ENCODE assay signal across 1 cellular context in genomic region chr3:158649791-158650190, GRCh38.
TF ChIP-seq lines count a peak whose summit lies in the region.

No MANE protein-coding gene starts in this region.

TF ChIP-seq in endothelial cell of umbilical vein, 7 proteins besides CTCF, POLR2A, EP300 and RAD21:
- TF ChIP-seq MYC (IDR thresholded peaks at IDR 0.05; ENCODE audit: low read depth, low read length) (no peak), EZH2 (IDR thresholded peaks at IDR 0.05; ENCODE audit: borderline replicate concordance, low read depth, low read length, severe bottlenecking) (no peak), GATA2 (IDR thresholded peaks at IDR 0.05; ENCODE audit: insufficient read depth, insufficient read length, low read depth, low read length) (peak; percentile 92), POLR2AphosphoS5 (IDR thresholded peaks at IDR 0.05; ENCODE audit: insufficient read depth, low read depth, low read length) (peak; percentile 64), FOS (IDR thresholded peaks at IDR 0.05; ENCODE audit: borderline replicate concordance, insufficient read depth, low read length) (peak; percentile 39), MAX (IDR thresholded peaks at IDR 0.05; ENCODE audit: insufficient read depth, insufficient read length) (no peak), JUN (IDR thresholded peaks at IDR 0.05; ENCODE audit: borderline replicate concordance, insufficient read depth, insufficient read length, low read depth) (peak; percentile 43)
